1 cellular context compared by ENCODE assay signal in the genomic region with DNA sequence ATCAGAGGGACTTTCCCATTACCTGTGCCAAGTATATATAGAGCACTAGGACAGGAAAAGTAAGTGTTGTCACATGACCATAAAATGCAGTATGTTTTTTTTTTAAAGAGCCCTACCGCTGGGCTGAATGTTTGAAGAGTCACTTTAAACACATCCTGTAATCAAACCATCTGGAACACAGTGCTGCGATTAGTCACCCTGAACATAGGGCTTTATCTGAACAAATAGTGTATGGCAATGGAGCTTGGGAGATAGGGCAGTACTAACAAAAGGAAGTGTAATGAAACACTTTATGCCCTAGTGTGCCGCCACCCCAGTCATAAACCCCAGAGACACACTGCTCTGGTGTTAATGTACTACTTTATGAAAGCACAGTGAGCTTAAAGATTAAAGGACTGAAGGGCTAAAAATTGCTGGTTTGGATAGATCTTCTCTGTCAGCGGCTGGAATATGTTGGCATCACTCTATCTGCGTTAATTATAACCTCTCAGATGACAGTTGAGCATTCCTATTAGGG.
TF ChIP-seq lines count a peak whose summit lies in the region.

No MANE protein-coding gene starts in this region.

TF ChIP-seq in HepG2, 621 proteins besides CTCF, POLR2A, EP300 and RAD21 (continued from another document and continues in another):
- TF ChIP-seq, protein P1, sequence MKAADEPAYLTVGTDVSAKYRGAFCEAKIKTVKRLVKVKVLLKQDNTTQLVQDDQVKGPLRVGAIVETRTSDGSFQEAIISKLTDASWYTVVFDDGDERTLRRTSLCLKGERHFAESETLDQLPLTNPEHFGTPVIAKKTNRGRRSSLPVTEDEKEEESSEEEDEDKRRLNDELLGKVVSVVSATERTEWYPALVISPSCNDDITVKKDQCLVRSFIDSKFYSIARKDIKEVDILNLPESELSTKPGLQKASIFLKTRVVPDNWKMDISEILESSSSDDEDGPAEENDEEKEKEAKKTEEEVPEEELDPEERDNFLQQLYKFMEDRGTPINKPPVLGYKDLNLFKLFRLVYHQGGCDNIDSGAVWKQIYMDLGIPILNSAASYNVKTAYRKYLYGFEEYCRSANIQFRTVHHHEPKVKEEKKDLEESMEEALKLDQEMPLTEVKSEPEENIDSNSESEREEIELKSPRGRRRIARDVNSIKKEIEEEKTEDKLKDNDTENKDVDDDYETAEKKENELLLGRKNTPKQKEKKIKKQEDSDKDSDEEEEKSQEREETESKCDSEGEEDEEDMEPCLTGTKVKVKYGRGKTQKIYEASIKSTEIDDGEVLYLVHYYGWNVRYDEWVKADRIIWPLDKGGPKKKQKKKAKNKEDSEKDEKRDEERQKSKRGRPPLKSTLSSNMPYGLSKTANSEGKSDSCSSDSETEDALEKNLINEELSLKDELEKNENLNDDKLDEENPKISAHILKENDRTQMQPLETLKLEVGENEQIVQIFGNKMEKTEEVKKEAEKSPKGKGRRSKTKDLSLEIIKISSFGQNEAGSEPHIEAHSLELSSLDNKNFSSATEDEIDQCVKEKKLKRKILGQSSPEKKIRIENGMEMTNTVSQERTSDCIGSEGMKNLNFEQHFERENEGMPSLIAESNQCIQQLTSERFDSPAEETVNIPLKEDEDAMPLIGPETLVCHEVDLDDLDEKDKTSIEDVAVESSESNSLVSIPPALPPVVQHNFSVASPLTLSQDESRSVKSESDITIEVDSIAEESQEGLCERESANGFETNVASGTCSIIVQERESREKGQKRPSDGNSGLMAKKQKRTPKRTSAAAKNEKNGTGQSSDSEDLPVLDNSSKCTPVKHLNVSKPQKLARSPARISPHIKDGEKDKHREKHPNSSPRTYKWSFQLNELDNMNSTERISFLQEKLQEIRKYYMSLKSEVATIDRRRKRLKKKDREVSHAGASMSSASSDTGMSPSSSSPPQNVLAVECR (CRISPR knock-in tag; IDR thresholded peaks at IDR 0.05; ENCODE audit: borderline replicate concordance) = no peak
- TF ChIP-seq BRCA1 (CRISPR knock-in tag; IDR thresholded peaks at IDR 0.05) (no peak), ZSCAN21 (CRISPR knock-in tag; IDR thresholded peaks at IDR 0.05; ENCODE audit: borderline replicate concordance) (no peak), ADNP (CRISPR knock-in tag; IDR thresholded peaks at IDR 0.05) (no peak), MAFF (IDR thresholded peaks at IDR 0.05; ENCODE audit: low read depth, low read length) (no peak), ZNF230 (CRISPR knock-in tag; IDR thresholded peaks at IDR 0.05) (no peak), HOXA5 (CRISPR knock-in tag; IDR thresholded peaks at IDR 0.05) (no peak), ZBTB1 (CRISPR knock-in tag; IDR thresholded peaks at IDR 0.05; ENCODE audit: borderline replicate concordance) (no peak), THYN1 (CRISPR knock-in tag; IDR thresholded peaks at IDR 0.05; ENCODE audit: borderline replicate concordance, low read depth) (no peak), SP140L (CRISPR knock-in tag; IDR thresholded peaks at IDR 0.05; ENCODE audit: borderline replicate concordance) (no peak), ZNF891 (CRISPR knock-in tag; IDR thresholded peaks at IDR 0.05) (no peak), GPN1 (CRISPR knock-in tag; IDR thresholded peaks at IDR 0.05; ENCODE audit: borderline replicate concordance) (no peak), NFRKB (IDR thresholded peaks at IDR 0.05) (no peak), ZNF20 (CRISPR knock-in tag; IDR thresholded peaks at IDR 0.05) (no peak), CREM (IDR thresholded peaks at IDR 0.05) (peak; percentile 65), CREM (CRISPR knock-in tag; IDR thresholded peaks at IDR 0.05) (no peak), MBNL3 (CRISPR knock-in tag; conservative IDR thresholded peaks at IDR 0.05) (no peak), EEA1 (CRISPR knock-in tag; IDR thresholded peaks at IDR 0.05; ENCODE audit: borderline replicate concordance) (no peak), ZFAT (CRISPR knock-in tag; conservative IDR thresholded peaks at IDR 0.05) (no peak), ZNF775 (CRISPR knock-in tag; IDR thresholded peaks at IDR 0.05; ENCODE audit: borderline replicate concordance) (no peak), ZNF225 (CRISPR knock-in tag; IDR thresholded peaks at IDR 0.05) (no peak), GZF1 (CRISPR knock-in tag; IDR thresholded peaks at IDR 0.05) (no peak), HMGA1 (CRISPR knock-in tag; conservative IDR thresholded peaks at IDR 0.05) (no peak), ZNF713 (CRISPR knock-in tag; IDR thresholded peaks at IDR 0.05) (no peak), SP4 (CRISPR knock-in tag; IDR thresholded peaks at IDR 0.05) (no peak), KMT2B (CRISPR knock-in tag; IDR thresholded peaks at IDR 0.05) (no peak), NFKBIZ (CRISPR knock-in tag; IDR thresholded peaks at IDR 0.05) (no peak), NKX3-1 (CRISPR knock-in tag; IDR thresholded peaks at IDR 0.05) (no peak), ZNF224 (CRISPR knock-in tag; IDR thresholded peaks at IDR 0.05) (no peak), ZNF672 (CRISPR knock-in tag; IDR thresholded peaks at IDR 0.05) (no peak), ZNF562 (CRISPR knock-in tag; IDR thresholded peaks at IDR 0.05; ENCODE audit: borderline replicate concordance) (no peak), ZNF563 (CRISPR knock-in tag; IDR thresholded peaks at IDR 0.05) (no peak), ZNF383 (CRISPR knock-in tag; IDR thresholded peaks at IDR 0.05; ENCODE audit: borderline replicate concordance) (no peak), ZNF263 (CRISPR knock-in tag; IDR thresholded peaks at IDR 0.05) (no peak)
- TF ChIP-seq, protein P2, sequence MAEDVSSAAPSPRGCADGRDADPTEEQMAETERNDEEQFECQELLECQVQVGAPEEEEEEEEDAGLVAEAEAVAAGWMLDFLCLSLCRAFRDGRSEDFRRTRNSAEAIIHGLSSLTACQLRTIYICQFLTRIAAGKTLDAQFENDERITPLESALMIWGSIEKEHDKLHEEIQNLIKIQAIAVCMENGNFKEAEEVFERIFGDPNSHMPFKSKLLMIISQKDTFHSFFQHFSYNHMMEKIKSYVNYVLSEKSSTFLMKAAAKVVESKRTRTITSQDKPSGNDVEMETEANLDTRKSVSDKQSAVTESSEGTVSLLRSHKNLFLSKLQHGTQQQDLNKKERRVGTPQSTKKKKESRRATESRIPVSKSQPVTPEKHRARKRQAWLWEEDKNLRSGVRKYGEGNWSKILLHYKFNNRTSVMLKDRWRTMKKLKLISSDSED (CRISPR knock-in tag; IDR thresholded peaks at IDR 0.05) = no peak
- TF ChIP-seq, protein P3, sequence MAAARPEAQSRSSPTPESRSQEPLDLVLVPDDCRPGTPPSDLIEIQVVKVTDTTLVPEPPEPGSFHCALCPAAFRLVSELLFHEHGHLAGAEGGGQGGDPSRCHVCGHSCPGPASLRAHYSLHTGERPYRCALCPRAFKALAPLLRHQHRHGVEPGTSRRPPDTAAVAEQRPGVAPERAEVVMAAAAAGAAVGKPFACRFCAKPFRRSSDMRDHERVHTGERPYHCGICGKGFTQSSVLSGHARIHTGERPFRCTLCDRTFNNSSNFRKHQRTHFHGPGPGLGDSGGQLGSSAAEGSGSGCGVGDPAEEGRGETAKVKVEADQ (CRISPR knock-in tag; IDR thresholded peaks at IDR 0.05; ENCODE audit: borderline replicate concordance) = no peak
- TF ChIP-seq, protein P4, sequence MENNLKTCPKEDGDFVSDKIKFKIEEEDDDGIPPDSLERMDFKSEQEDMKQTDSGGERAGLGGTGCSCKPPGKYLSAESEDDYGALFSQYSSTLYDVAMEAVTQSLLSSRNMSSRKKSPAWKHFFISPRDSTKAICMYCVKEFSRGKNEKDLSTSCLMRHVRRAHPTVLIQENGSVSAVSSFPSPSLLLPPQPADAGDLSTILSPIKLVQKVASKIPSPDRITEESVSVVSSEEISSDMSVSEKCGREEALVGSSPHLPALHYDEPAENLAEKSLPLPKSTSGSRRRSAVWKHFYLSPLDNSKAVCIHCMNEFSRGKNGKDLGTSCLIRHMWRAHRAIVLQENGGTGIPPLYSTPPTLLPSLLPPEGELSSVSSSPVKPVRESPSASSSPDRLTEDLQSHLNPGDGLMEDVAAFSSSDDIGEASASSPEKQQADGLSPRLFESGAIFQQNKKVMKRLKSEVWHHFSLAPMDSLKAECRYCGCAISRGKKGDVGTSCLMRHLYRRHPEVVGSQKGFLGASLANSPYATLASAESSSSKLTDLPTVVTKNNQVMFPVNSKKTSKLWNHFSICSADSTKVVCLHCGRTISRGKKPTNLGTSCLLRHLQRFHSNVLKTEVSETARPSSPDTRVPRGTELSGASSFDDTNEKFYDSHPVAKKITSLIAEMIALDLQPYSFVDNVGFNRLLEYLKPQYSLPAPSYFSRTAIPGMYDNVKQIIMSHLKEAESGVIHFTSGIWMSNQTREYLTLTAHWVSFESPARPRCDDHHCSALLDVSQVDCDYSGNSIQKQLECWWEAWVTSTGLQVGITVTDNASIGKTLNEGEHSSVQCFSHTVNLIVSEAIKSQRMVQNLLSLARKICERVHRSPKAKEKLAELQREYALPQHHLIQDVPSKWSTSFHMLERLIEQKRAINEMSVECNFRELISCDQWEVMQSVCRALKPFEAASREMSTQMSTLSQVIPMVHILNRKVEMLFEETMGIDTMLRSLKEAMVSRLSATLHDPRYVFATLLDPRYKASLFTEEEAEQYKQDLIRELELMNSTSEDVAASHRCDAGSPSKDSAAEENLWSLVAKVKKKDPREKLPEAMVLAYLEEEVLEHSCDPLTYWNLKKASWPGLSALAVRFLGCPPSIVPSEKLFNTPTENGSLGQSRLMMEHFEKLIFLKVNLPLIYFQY (CRISPR knock-in tag; IDR thresholded peaks at IDR 0.05; ENCODE audit: borderline replicate concordance) = no peak
- TF ChIP-seq, protein P5, sequence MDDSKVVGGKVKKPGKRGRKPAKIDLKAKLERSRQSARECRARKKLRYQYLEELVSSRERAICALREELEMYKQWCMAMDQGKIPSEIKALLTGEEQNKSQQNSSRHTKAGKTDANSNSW (CRISPR knock-in tag; IDR thresholded peaks at IDR 0.05; ENCODE audit: borderline replicate concordance) = no peak
- TF ChIP-seq, protein P6, sequence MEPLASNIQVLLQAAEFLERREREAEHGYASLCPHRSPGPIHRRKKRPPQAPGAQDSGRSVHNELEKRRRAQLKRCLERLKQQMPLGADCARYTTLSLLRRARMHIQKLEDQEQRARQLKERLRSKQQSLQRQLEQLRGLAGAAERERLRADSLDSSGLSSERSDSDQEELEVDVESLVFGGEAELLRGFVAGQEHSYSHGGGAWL (CRISPR knock-in tag; IDR thresholded peaks at IDR 0.05) = no peak
- TF ChIP-seq, protein P7, sequence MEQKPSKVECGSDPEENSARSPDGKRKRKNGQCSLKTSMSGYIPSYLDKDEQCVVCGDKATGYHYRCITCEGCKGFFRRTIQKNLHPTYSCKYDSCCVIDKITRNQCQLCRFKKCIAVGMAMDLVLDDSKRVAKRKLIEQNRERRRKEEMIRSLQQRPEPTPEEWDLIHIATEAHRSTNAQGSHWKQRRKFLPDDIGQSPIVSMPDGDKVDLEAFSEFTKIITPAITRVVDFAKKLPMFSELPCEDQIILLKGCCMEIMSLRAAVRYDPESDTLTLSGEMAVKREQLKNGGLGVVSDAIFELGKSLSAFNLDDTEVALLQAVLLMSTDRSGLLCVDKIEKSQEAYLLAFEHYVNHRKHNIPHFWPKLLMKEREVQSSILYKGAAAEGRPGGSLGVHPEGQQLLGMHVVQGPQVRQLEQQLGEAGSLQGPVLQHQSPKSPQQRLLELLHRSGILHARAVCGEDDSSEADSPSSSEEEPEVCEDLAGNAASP (CRISPR knock-in tag; IDR thresholded peaks at IDR 0.05; ENCODE audit: borderline replicate concordance) = no peak; the same call in 1 of the 2 replicates
- TF ChIP-seq, protein P8, sequence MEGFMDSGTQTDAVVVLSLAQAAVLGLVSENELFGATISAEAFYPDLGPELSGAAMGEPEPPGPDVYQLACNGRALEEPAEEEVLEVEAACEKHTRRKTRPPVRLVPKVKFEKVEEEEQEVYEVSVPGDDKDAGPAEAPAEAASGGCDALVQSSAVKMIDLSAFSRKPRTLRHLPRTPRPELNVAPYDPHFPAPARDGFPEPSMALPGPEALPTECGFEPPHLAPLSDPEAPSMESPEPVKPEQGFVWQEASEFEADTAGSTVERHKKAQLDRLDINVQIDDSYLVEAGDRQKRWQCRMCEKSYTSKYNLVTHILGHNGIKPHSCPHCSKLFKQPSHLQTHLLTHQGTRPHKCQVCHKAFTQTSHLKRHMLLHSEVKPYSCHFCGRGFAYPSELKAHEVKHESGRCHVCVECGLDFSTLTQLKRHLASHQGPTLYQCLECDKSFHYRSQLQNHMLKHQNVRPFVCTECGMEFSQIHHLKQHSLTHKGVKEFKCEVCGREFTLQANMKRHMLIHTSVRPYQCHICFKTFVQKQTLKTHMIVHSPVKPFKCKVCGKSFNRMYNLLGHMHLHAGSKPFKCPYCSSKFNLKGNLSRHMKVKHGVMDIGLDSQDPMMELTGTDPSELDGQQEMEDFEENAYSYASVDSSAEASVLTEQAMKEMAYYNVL (CRISPR knock-in tag; IDR thresholded peaks at IDR 0.05; ENCODE audit: borderline replicate concordance) = no peak
- TF ChIP-seq, protein P9, sequence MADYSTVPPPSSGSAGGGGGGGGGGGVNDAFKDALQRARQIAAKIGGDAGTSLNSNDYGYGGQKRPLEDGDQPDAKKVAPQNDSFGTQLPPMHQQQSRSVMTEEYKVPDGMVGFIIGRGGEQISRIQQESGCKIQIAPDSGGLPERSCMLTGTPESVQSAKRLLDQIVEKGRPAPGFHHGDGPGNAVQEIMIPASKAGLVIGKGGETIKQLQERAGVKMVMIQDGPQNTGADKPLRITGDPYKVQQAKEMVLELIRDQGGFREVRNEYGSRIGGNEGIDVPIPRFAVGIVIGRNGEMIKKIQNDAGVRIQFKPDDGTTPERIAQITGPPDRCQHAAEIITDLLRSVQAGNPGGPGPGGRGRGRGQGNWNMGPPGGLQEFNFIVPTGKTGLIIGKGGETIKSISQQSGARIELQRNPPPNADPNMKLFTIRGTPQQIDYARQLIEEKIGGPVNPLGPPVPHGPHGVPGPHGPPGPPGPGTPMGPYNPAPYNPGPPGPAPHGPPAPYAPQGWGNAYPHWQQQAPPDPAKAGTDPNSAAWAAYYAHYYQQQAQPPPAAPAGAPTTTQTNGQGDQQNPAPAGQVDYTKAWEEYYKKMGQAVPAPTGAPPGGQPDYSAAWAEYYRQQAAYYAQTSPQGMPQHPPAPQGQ (CRISPR knock-in tag; IDR thresholded peaks at IDR 0.05; ENCODE audit: borderline replicate concordance) = no peak
- TF ChIP-seq, protein P10, sequence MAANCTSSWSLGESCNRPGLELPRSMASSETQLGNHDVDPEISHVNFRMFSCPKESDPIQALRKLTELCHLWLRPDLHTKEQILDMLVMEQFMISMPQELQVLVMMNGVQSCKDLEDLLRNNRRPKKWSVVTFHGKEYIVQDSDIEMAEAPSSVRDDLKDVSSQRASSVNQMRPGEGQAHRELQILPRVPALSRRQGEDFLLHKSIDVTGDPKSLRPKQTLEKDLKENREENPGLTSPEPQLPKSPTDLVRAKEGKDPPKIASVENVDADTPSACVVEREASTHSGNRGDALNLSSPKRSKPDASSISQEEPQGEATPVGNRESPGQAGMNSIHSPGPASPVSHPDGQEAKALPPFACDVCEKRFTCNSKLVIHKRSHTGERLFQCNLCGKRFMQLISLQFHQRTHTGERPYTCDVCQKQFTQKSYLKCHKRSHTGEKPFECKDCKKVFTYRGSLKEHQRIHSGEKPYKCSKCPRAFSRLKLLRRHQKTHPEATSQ (CRISPR knock-in tag; IDR thresholded peaks at IDR 0.05; ENCODE audit: borderline replicate concordance) = no peak
